ENCODE assay signal across 21 cellular contexts in the genomic region with DNA sequence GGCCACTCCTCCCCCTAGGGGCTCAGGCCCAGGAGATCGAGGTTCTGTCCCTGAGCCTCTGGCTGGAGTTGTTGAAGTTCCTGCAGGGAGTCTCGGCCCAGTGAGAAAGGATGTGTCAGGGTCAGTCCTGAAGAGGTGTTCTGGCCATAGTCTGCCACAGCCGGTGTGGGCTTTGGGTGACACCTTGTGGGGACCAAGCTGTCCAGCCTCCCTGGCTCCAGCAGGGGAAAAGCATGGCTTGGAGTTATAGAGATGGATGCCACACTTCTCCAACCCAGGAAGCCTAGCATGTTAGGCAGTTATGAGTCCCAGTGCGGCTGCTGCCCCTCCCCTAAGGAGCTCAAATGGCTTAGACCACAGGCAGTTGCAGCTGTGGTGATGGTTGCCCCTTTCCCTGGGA.
DNase-seq lines count a peak whose midpoint lies in the region; ATAC-seq and TF ChIP-seq lines count a peak whose summit lies in the region.
"Had no signal": no experiment of that assay in that cellular context is flagged by ENCODE, and none has a peak within 500 bp of the region (broad histone marks: within the 10 kb centered on the region; RNA-seq: fewer than 3 reads in every experiment).

No MANE protein-coding gene starts in this region.

- in situ Hi-C loops in mammary epithelial cell (cut with MboI; ENCODE audit: low sequenced_read_pairs in 2 of 2): no loop called here

- H3K27me3 Mint-ChIP-seq in type B pancreatic cell: no peaks in the 10 kb centered on the region
- H3K27me3 Mint-ChIP-seq: activated CD4-positive, alpha-beta memory T cell treated with anti-CD3 and anti-CD28 coated beads for 36 hours; activated naive CD4-positive, alpha-beta T cell treated with anti-CD3 and anti-CD28 coated beads, Interleukin-2, amount 50 U/mL, for 24 hours had no signal

- H3K27ac Mint-ChIP-seq in type B pancreatic cell: no peak overlapping the region
- H3K27ac Mint-ChIP-seq: activated CD4-positive, alpha-beta memory T cell treated with anti-CD3 and anti-CD28 coated beads for 36 hours; activated naive CD4-positive, alpha-beta T cell treated with anti-CD3 and anti-CD28 coated beads, Interleukin-2, amount 50 U/mL, for 24 hours had no signal

- dilution Hi-C loops in mammary epithelial cell (cut with HindIII; ENCODE audit: low sequenced_read_pairs): no loop called here

- H3K4me3 Mint-ChIP-seq in type B pancreatic cell: no peak overlapping the region
- H3K4me3 Mint-ChIP-seq: activated CD4-positive, alpha-beta memory T cell treated with anti-CD3 and anti-CD28 coated beads for 36 hours; activated naive CD4-positive, alpha-beta T cell treated with anti-CD3 and anti-CD28 coated beads, Interleukin-2, amount 50 U/mL, for 24 hours; activated T-cell treated with anti-CD3 and anti-CD28 coated beads, Interleukin-2, amount 50 U/mL, for 4 hours had no signal

- no peaks in the 10 kb centered on the region for H3K36me3 Mint-ChIP-seq in type B pancreatic cell
- H3K36me3 Mint-ChIP-seq: activated CD4-positive, alpha-beta memory T cell treated with anti-CD3 and anti-CD28 coated beads for 36 hours; activated naive CD4-positive, alpha-beta T cell treated with anti-CD3 and anti-CD28 coated beads, Interleukin-2, amount 50 U/mL, for 24 hours had no signal

- CTCF ChIA-PET in mammary epithelial cell (lab: Charles Lee; ENCODE audit: low non-redundant PET): no interaction called here

- DNase-seq in mammary epithelial cell (peak; percentile 5), breast epithelium (ENCODE audit: low spot score in 2 of 2) (no peak), UCSD-AML1 (lab: John Stamatoyannopoulos, UW; ENCODE audit: unreplicated experiment) (peak; percentile 8), iPS-NIHi7 (ENCODE audit: extremely low spot score) (peak; percentile 8), type B pancreatic cell (ENCODE audit: extremely low spot score, unreplicated experiment) (no peak), NK-92 (lab: John Stamatoyannopoulos, UW; ENCODE audit: unreplicated experiment) (no peak)
- DNase-seq in activated CD4-positive, alpha-beta T cell treated with anti-CD3 and anti-CD28 coated beads for 1 hour: no peak
- DNase-seq: ACHN; activated CD4-positive, alpha-beta memory T cell treated with anti-CD3 and anti-CD28 coated beads for 36 hours; activated T-cell treated with anti-CD3 and anti-CD28 coated beads, Interleukin-2, amount 50 U/mL, for 4 hours; DMS153; hippocampal formation; IMR-90; NK-92 treated with Interleukin-12 subunit alpha and Interleukin-12 subunit beta, amount 100 ng/mL, for 24 hours; stimulated activated naive CD8-positive, alpha-beta T cell treated with anti-CD3 and anti-CD28 coated beads, Interleukin-15, Interleukin-2, amounts not matched to agents 100 U/mL and 50 U/mL, for 24 hours; upper lobe of left lung had no signal

- no peaks in the 10 kb centered on the region for H3K79me2 ChIP-seq in mammary epithelial cell (ENCODE audit: insufficient read depth, low read length)

- H3K27me3 ChIP-seq in mammary epithelial cell (ENCODE audit: insufficient read depth, low read length) (no peaks in the 10 kb centered on the region), breast epithelium (no peaks in the 10 kb centered on the region)
- H3K27me3 ChIP-seq: neutrophil, upper lobe of left lung had no signal

- no peak for TF ChIP-seq POLR2A in breast epithelium (IDR thresholded peaks at IDR 0.05)

- no peaks in the 10 kb centered on the region for H3K9me3 Mint-ChIP-seq in type B pancreatic cell

- WGBS in mammary epithelial cell (ENCODE audit: low coverage, missing lambda C conversion rate): 89% methylated on average over 2 of the region's 4 CpGs

- intact Hi-C loops in mammary epithelial cell (cut with micrococcal nuclease) (loop anchor here (1.0 kb wide), 2 partner anchors 210 to 297 kb away; no protein-coding TSS in a partner anchor), breast epithelium (cut with DNase I; ENCODE audit: low total_unique reads) (no loop called here)

- H3K36me3 ChIP-seq in mammary epithelial cell (ENCODE audit: insufficient read depth, low read length) (no peaks in the 10 kb centered on the region), breast epithelium (no peaks in the 10 kb centered on the region)
- H3K36me3 ChIP-seq: neutrophil, upper lobe of left lung had no signal

- H3K9me3 ChIP-seq in mammary epithelial cell (replicated peaks; ENCODE audit: insufficient read depth, low read length) (no peaks in the 10 kb centered on the region), breast epithelium (no peaks in the 10 kb centered on the region)
- H3K9me3 ChIP-seq: neutrophil, upper lobe of left lung had no signal

- H3K4me1 ChIP-seq in mammary epithelial cell (ENCODE audit: insufficient read depth, low read length) (no peaks in the 10 kb centered on the region), breast epithelium (no peaks in the 10 kb centered on the region)
- H3K4me1 ChIP-seq: upper lobe of left lung had no signal

- H3K4me2 ChIP-seq in mammary epithelial cell (ENCODE audit: insufficient read depth, low read depth, low read length): no peak overlapping the region

- no peak overlapping the region for H2AFZ ChIP-seq in mammary epithelial cell (ENCODE audit: low read depth, low read length)

- no peaks in the 10 kb centered on the region for H4K20me1 ChIP-seq in mammary epithelial cell (ENCODE audit: insufficient read depth, low read length)

- no TSS peak for BruUV-seq in mammary epithelial cell (replicated peaks; lab: Mats Ljungman, UMichigan)

- H3K4me1 Mint-ChIP-seq in type B pancreatic cell (ENCODE audit: unreplicated experiment): no peaks in the 10 kb centered on the region
- H3K4me1 Mint-ChIP-seq: activated naive CD4-positive, alpha-beta T cell treated with anti-CD3 and anti-CD28 coated beads, Interleukin-2, amount 50 U/mL, for 24 hours had no signal

- no peak for ATAC-seq in GM21825 (IDR thresholded peaks at IDR 0.05; ENCODE audit: unreplicated experiment)
- ATAC-seq: activated T-cell treated with anti-CD3 and anti-CD28 coated beads, Interleukin-2, amount 50 U/mL, for 4 hours; right cardiac atrium; stimulated activated naive CD8-positive, alpha-beta T cell treated with anti-CD3 and anti-CD28 coated beads, Interleukin-15, Interleukin-2, amounts not matched to agents 100 U/mL and 50 U/mL, for 24 hours had no signal

- no peak overlapping the region for H3K9ac ChIP-seq in mammary epithelial cell (ENCODE audit: insufficient read depth, low read length)

- no peak overlapping the region for H3K4me3 ChIP-seq in mammary epithelial cell (replicated peaks in 1 of 3; ENCODE audit: insufficient read depth in 1 of 3, low read depth in 2 of 3, low read length in 3 of 3)
- no peak overlapping the region for H3K4me3 ChIP-seq in breast epithelium
- H3K4me3 ChIP-seq: coronary artery, upper lobe of left lung had no signal

- H3K27ac ChIP-seq in mammary epithelial cell (ENCODE audit: insufficient read depth, low read depth, low read length): no peak overlapping the region
- no peak overlapping the region for H3K27ac ChIP-seq in breast epithelium
- H3K27ac ChIP-seq: coronary artery, neutrophil, upper lobe of left lung had no signal

- TF ChIP-seq CTCF in mammary epithelial cell (conservative IDR thresholded peaks at IDR 0.05 in 1 of 2, IDR thresholded peaks at IDR 0.05 in 1 of 2; ENCODE audit: extremely low read depth in 1 of 2, insufficient read depth in 1 of 2, low read depth in 1 of 2, low read length in 2 of 2): peak in 1 of 2 donors; percentile 59
- TF ChIP-seq CTCF in breast epithelium (IDR thresholded peaks at IDR 0.05): peak in 1 of 3 donors; percentile 22
- TF ChIP-seq CTCF in type B pancreatic cell (conservative IDR thresholded peaks at IDR 0.05): peak; percentile 15

Comparison
In these comparisons a context has a peak if more than half of its experiments do, and no peak if none do; other contexts are left out.
1. DNase-seq: peak in mammary epithelial cell (single experiment), UCSD-AML1 (single experiment) and iPS-NIHi7 (single experiment); none in breast epithelium (0 of 2), type B pancreatic cell (single experiment), NK-92 (single experiment) and activated CD4-positive, alpha-beta T cell treated with anti-CD3 and anti-CD28 coated beads for 1 hour (single experiment).